1 cellular context compared by ENCODE assay signal in genomic region chr1:169485427-169486280, GRCh38.
A peak's percentile ranks its signal among the peaks of the same experiment; 100 is the strongest.
TF ChIP-seq lines count a peak whose summit lies in the region.

TSS of gene SLC19A2 (minus strand) at chr1:169485944. CDS start at chr1:169485766, 178 bp downstream.

TF ChIP-seq in GM12878, 131 proteins besides CTCF, POLR2A, EP300 and RAD21 (continued from another document and continues in another):
- no peak for TF ChIP-seq REST (IDR thresholded peaks at IDR 0.05; ENCODE audit: low read depth, low read length)
- TF ChIP-seq, protein P1, sequence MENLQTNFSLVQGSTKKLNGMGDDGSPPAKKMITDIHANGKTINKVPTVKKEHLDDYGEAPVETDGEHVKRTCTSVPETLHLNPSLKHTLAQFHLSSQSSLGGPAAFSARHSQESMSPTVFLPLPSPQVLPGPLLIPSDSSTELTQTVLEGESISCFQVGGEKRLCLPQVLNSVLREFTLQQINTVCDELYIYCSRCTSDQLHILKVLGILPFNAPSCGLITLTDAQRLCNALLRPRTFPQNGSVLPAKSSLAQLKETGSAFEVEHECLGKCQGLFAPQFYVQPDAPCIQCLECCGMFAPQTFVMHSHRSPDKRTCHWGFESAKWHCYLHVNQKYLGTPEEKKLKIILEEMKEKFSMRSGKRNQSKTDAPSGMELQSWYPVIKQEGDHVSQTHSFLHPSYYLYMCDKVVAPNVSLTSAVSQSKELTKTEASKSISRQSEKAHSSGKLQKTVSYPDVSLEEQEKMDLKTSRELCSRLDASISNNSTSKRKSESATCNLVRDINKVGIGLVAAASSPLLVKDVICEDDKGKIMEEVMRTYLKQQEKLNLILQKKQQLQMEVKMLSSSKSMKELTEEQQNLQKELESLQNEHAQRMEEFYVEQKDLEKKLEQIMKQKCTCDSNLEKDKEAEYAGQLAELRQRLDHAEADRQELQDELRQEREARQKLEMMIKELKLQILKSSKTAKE (IDR thresholded peaks at IDR 0.05; ENCODE audit: low read depth, poor library complexity, severe bottlenecking) = no peak
- peak; percentile 52; the same call in 1 of the 2 replicates for TF ChIP-seq TCF3 (IDR thresholded peaks at IDR 0.05; ENCODE audit: borderline replicate concordance, insufficient read depth, low read depth, low read length)
- TF ChIP-seq ASH2L (IDR thresholded peaks at IDR 0.05; ENCODE audit: borderline replicate concordance, low read depth) = no peak
- TF ChIP-seq NFXL1 (IDR thresholded peaks at IDR 0.05; ENCODE audit: borderline replicate concordance) = no peak
- 0 out of 2 replicates have a peak, but pooled peaks have one; percentile 70 for TF ChIP-seq SIN3A (IDR thresholded peaks at IDR 0.05; ENCODE audit: low read depth, low read length)
- peak; percentile 46; the same call in 1 of the 2 replicates for TF ChIP-seq EED (IDR thresholded peaks at IDR 0.05; ENCODE audit: low read depth)
- TF ChIP-seq, protein P2, sequence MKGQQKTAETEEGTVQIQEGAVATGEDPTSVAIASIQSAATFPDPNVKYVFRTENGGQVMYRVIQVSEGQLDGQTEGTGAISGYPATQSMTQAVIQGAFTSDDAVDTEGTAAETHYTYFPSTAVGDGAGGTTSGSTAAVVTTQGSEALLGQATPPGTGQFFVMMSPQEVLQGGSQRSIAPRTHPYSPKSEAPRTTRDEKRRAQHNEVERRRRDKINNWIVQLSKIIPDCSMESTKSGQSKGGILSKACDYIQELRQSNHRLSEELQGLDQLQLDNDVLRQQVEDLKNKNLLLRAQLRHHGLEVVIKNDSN (IDR thresholded peaks at IDR 0.05; ENCODE audit: borderline replicate concordance, extremely low read length, insufficient read depth, low read depth, low read length) = peak; percentile 66
- TF ChIP-seq DPF2 (IDR thresholded peaks at IDR 0.05) = peak; percentile 46; the same call in 1 of the 2 replicates
- peak; percentile 96 for TF ChIP-seq KLF5 (IDR thresholded peaks at IDR 0.05; ENCODE audit: partially characterized antibody)
- TF ChIP-seq STAT3 (IDR thresholded peaks at IDR 0.05; ENCODE audit: low read depth, low read length) = no peak
- TF ChIP-seq CREM (IDR thresholded peaks at IDR 0.05; ENCODE audit: low read depth) = peak; percentile 75
- no peak for TF ChIP-seq BCL11A (IDR thresholded peaks at IDR 0.05; ENCODE audit: low read depth, low read length)
- peak; percentile 77 for TF ChIP-seq NR2F1 (conservative IDR thresholded peaks at IDR 0.05)
- no peak for TF ChIP-seq SMAD5 (IDR thresholded peaks at IDR 0.05; ENCODE audit: low read depth)
- TF ChIP-seq SMC3 (IDR thresholded peaks at IDR 0.05; ENCODE audit: borderline replicate concordance, low read length) = no peak
- TF ChIP-seq PML (IDR thresholded peaks at IDR 0.05; ENCODE audit: low read length) = no peak
- no peak for TF ChIP-seq ATF3 (IDR thresholded peaks at IDR 0.05; ENCODE audit: borderline replicate concordance, extremely low read depth, low read depth, low read length)
- TF ChIP-seq SP1 (IDR thresholded peaks at IDR 0.05; ENCODE audit: low read depth, low read length) = peak; percentile 93
- peak; percentile 15 for TF ChIP-seq MEF2B (IDR thresholded peaks at IDR 0.05; ENCODE audit: partially characterized antibody, poor library complexity, severe bottlenecking)
- no peak; the same call in 1 of the 2 replicates for TF ChIP-seq RB1 (IDR thresholded peaks at IDR 0.05; ENCODE audit: borderline replicate concordance)
- TF ChIP-seq CBFB (IDR thresholded peaks at IDR 0.05; ENCODE audit: low read depth) = 0 out of 2 replicates have a peak, but pooled peaks have one; percentile 36
- peak; percentile 33; the same call in 1 of the 2 replicates for TF ChIP-seq RUNX3 (IDR thresholded peaks at IDR 0.05; ENCODE audit: low read length)
- peak; percentile 68; the same call in 1 of the 2 replicates for TF ChIP-seq TCF12 (IDR thresholded peaks at IDR 0.05; ENCODE audit: low read depth, low read length)
- TF ChIP-seq, protein P3, sequence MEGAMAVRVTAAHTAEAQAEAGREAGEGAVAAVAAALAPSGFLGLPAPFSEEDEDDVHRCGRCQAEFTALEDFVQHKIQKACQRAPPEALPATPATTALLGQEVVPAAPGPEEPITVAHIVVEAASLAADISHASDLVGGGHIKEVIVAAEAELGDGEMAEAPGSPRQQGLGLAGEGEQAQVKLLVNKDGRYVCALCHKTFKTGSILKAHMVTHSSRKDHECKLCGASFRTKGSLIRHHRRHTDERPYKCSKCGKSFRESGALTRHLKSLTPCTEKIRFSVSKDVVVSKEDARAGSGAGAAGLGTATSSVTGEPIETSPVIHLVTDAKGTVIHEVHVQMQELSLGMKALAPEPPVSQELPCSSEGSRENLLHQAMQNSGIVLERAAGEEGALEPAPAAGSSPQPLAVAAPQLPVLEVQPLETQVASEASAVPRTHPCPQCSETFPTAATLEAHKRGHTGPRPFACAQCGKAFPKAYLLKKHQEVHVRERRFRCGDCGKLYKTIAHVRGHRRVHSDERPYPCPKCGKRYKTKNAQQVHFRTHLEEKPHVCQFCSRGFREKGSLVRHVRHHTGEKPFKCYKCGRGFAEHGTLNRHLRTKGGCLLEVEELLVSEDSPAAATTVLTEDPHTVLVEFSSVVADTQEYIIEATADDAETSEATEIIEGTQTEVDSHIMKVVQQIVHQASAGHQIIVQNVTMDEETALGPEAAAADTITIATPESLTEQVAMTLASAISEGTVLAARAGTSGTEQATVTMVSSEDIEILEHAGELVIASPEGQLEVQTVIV (IDR thresholded peaks at IDR 0.05; ENCODE audit: borderline replicate concordance, partially characterized antibody) = no peak
- no peak for TF ChIP-seq PAX8 (IDR thresholded peaks at IDR 0.05)
- TF ChIP-seq NBN (IDR thresholded peaks at IDR 0.05) = peak; percentile 50; the same call in 1 of the 2 replicates
- TF ChIP-seq ZBTB4 (CRISPR knock-in tag; IDR thresholded peaks at IDR 0.05) = no peak
- no peak for TF ChIP-seq EGR1 (IDR thresholded peaks at IDR 0.05; ENCODE audit: borderline replicate concordance in 1 of 2, low read depth in 2 of 2, low read length in 2 of 2)
- no peak for TF ChIP-seq NR2C1 (IDR thresholded peaks at IDR 0.05)
- peak; percentile 70 for TF ChIP-seq IKZF1 (conservative IDR thresholded peaks at IDR 0.05)
- TF ChIP-seq JUNB (IDR thresholded peaks at IDR 0.05) = no peak
- no peak for TF ChIP-seq SUZ12 (IDR thresholded peaks at IDR 0.05; ENCODE audit: unreplicated experiment)
- TF ChIP-seq GABPA (IDR thresholded peaks at IDR 0.05; ENCODE audit: low read depth) = no peak
- no peak; the same call in 1 of the 2 replicates for TF ChIP-seq NFYA (IDR thresholded peaks at IDR 0.05; ENCODE audit: borderline replicate concordance, low read depth, low read length)
- TF ChIP-seq POLR2AphosphoS5 (IDR thresholded peaks at IDR 0.05; ENCODE audit: low read length) = peak; percentile 87
- peak; percentile 92 for TF ChIP-seq ATF7 (IDR thresholded peaks at IDR 0.05; ENCODE audit: low read depth)
- TF ChIP-seq NFIC (IDR thresholded peaks at IDR 0.05; ENCODE audit: low read depth, low read length) = no peak
- no peak for TF ChIP-seq CBX3 (IDR thresholded peaks at IDR 0.05; ENCODE audit: borderline replicate concordance, low read depth)
- TF ChIP-seq, protein P4, sequence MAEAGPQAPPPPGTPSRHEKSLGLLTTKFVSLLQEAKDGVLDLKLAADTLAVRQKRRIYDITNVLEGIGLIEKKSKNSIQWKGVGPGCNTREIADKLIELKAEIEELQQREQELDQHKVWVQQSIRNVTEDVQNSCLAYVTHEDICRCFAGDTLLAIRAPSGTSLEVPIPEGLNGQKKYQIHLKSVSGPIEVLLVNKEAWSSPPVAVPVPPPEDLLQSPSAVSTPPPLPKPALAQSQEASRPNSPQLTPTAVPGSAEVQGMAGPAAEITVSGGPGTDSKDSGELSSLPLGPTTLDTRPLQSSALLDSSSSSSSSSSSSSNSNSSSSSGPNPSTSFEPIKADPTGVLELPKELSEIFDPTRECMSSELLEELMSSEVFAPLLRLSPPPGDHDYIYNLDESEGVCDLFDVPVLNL (IDR thresholded peaks at IDR 0.05; ENCODE audit: low read depth, low read length) = no peak
- TF ChIP-seq, protein P5, sequence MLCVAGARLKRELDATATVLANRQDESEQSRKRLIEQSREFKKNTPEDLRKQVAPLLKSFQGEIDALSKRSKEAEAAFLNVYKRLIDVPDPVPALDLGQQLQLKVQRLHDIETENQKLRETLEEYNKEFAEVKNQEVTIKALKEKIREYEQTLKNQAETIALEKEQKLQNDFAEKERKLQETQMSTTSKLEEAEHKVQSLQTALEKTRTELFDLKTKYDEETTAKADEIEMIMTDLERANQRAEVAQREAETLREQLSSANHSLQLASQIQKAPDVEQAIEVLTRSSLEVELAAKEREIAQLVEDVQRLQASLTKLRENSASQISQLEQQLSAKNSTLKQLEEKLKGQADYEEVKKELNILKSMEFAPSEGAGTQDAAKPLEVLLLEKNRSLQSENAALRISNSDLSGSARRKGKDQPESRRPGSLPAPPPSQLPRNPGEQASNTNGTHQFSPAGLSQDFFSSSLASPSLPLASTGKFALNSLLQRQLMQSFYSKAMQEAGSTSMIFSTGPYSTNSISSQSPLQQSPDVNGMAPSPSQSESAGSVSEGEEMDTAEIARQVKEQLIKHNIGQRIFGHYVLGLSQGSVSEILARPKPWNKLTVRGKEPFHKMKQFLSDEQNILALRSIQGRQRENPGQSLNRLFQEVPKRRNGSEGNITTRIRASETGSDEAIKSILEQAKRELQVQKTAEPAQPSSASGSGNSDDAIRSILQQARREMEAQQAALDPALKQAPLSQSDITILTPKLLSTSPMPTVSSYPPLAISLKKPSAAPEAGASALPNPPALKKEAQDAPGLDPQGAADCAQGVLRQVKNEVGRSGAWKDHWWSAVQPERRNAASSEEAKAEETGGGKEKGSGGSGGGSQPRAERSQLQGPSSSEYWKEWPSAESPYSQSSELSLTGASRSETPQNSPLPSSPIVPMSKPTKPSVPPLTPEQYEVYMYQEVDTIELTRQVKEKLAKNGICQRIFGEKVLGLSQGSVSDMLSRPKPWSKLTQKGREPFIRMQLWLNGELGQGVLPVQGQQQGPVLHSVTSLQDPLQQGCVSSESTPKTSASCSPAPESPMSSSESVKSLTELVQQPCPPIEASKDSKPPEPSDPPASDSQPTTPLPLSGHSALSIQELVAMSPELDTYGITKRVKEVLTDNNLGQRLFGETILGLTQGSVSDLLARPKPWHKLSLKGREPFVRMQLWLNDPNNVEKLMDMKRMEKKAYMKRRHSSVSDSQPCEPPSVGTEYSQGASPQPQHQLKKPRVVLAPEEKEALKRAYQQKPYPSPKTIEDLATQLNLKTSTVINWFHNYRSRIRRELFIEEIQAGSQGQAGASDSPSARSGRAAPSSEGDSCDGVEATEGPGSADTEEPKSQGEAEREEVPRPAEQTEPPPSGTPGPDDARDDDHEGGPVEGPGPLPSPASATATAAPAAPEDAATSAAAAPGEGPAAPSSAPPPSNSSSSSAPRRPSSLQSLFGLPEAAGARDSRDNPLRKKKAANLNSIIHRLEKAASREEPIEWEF (IDR thresholded peaks at IDR 0.05; ENCODE audit: insufficient replicate concordance, low read depth, low read length) = no peak
- TF ChIP-seq USF2 (IDR thresholded peaks at IDR 0.05; ENCODE audit: borderline replicate concordance, low read depth, low read length) = peak; percentile 26
